Comparison of ENCODE assay signal across 1 cellular context in genomic region chr15:88620995-88621772, GRCh38.
A peak's percentile ranks its signal among the peaks of the same experiment; 100 is the strongest.
TF ChIP-seq lines count a peak whose summit lies in the region.

AEN (plus strand) TSS chr15:88621340; CDS start chr15:88626210, 4,870 bp downstream.

TF ChIP-seq in HepG2, 621 proteins besides CTCF, POLR2A, EP300 and RAD21 (continued from another document and continues in another):
- TF ChIP-seq HNRNPH1 (optimal IDR thresholded peaks at IDR 0.05; ENCODE audit: low read depth, low read length), result no peak
- TF ChIP-seq FOXO4 (CRISPR knock-in tag; conservative IDR thresholded peaks at IDR 0.05), result no peak
- TF ChIP-seq MZF1 (CRISPR knock-in tag; IDR thresholded peaks at IDR 0.05; ENCODE audit: borderline replicate concordance), result no peak
- TF ChIP-seq, protein P1, sequence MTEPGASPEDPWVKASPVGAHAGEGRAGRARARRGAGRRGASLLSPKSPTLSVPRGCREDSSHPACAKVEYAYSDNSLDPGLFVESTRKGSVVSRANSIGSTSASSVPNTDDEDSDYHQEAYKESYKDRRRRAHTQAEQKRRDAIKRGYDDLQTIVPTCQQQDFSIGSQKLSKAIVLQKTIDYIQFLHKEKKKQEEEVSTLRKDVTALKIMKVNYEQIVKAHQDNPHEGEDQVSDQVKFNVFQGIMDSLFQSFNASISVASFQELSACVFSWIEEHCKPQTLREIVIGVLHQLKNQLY (CRISPR knock-in tag; IDR thresholded peaks at IDR 0.05), result peak; percentile 43; the same call in 1 of the 2 replicates
- TF ChIP-seq SYNCRIP (IDR thresholded peaks at IDR 0.05; ENCODE audit: insufficient read depth, low read depth, low read length), result no peak
- no peak for TF ChIP-seq RARG (CRISPR knock-in tag; IDR thresholded peaks at IDR 0.05; ENCODE audit: low read depth)
- TF ChIP-seq ZNF296 (CRISPR knock-in tag; conservative IDR thresholded peaks at IDR 0.05), result 0 out of 2 replicates have a peak, but pooled peaks have one; percentile 73
- TF ChIP-seq ARID2 (CRISPR knock-in tag; IDR thresholded peaks at IDR 0.05; ENCODE audit: borderline replicate concordance), result no peak
- peak; percentile 51; the same call in 1 of the 2 replicates for TF ChIP-seq ARID5B (CRISPR knock-in tag; IDR thresholded peaks at IDR 0.05)
- TF ChIP-seq ZNF644 (CRISPR knock-in tag; IDR thresholded peaks at IDR 0.05; ENCODE audit: low read depth), result no peak
- no peak for TF ChIP-seq ZBTB49 (CRISPR knock-in tag; IDR thresholded peaks at IDR 0.05; ENCODE audit: borderline replicate concordance)
- TF ChIP-seq ZFP91 (CRISPR knock-in tag; IDR thresholded peaks at IDR 0.05; ENCODE audit: borderline replicate concordance), result peak; percentile 83
- TF ChIP-seq, protein P2, sequence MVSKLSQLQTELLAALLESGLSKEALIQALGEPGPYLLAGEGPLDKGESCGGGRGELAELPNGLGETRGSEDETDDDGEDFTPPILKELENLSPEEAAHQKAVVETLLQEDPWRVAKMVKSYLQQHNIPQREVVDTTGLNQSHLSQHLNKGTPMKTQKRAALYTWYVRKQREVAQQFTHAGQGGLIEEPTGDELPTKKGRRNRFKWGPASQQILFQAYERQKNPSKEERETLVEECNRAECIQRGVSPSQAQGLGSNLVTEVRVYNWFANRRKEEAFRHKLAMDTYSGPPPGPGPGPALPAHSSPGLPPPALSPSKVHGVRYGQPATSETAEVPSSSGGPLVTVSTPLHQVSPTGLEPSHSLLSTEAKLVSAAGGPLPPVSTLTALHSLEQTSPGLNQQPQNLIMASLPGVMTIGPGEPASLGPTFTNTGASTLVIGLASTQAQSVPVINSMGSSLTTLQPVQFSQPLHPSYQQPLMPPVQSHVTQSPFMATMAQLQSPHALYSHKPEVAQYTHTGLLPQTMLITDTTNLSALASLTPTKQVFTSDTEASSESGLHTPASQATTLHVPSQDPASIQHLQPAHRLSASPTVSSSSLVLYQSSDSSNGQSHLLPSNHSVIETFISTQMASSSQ (IDR thresholded peaks at IDR 0.05; ENCODE audit: low read depth), result no peak
- TF ChIP-seq, protein P2 (CRISPR knock-in tag; IDR thresholded peaks at IDR 0.05; ENCODE audit: borderline replicate concordance), result no peak; the same call in 1 of the 2 replicates
- TF ChIP-seq NCOA5 (CRISPR knock-in tag; IDR thresholded peaks at IDR 0.05), result no peak
- TF ChIP-seq MED1 (CRISPR knock-in tag; IDR thresholded peaks at IDR 0.05), result peak; percentile 78
- no peak for TF ChIP-seq ZNF354B (CRISPR knock-in tag; IDR thresholded peaks at IDR 0.05)
- no peak for TF ChIP-seq CREM (IDR thresholded peaks at IDR 0.05)
- no peak for TF ChIP-seq CREM (CRISPR knock-in tag; IDR thresholded peaks at IDR 0.05)
- TF ChIP-seq ZNF615 (CRISPR knock-in tag; IDR thresholded peaks at IDR 0.05; ENCODE audit: borderline replicate concordance), result no peak
- peak; percentile 53 for TF ChIP-seq HNRNPK (IDR thresholded peaks at IDR 0.05; ENCODE audit: low read depth, low read length, poor library complexity, severe bottlenecking)
- TF ChIP-seq ZNF264 (CRISPR knock-in tag; IDR thresholded peaks at IDR 0.05), result no peak
- no peak for TF ChIP-seq ELF4 (CRISPR knock-in tag; IDR thresholded peaks at IDR 0.05; ENCODE audit: borderline replicate concordance)
- no peak for TF ChIP-seq MAFF (IDR thresholded peaks at IDR 0.05; ENCODE audit: low read depth, low read length)
- TF ChIP-seq TBX2 (CRISPR knock-in tag; IDR thresholded peaks at IDR 0.05; ENCODE audit: borderline replicate concordance), result peak; percentile 73
- TF ChIP-seq, protein P3, sequence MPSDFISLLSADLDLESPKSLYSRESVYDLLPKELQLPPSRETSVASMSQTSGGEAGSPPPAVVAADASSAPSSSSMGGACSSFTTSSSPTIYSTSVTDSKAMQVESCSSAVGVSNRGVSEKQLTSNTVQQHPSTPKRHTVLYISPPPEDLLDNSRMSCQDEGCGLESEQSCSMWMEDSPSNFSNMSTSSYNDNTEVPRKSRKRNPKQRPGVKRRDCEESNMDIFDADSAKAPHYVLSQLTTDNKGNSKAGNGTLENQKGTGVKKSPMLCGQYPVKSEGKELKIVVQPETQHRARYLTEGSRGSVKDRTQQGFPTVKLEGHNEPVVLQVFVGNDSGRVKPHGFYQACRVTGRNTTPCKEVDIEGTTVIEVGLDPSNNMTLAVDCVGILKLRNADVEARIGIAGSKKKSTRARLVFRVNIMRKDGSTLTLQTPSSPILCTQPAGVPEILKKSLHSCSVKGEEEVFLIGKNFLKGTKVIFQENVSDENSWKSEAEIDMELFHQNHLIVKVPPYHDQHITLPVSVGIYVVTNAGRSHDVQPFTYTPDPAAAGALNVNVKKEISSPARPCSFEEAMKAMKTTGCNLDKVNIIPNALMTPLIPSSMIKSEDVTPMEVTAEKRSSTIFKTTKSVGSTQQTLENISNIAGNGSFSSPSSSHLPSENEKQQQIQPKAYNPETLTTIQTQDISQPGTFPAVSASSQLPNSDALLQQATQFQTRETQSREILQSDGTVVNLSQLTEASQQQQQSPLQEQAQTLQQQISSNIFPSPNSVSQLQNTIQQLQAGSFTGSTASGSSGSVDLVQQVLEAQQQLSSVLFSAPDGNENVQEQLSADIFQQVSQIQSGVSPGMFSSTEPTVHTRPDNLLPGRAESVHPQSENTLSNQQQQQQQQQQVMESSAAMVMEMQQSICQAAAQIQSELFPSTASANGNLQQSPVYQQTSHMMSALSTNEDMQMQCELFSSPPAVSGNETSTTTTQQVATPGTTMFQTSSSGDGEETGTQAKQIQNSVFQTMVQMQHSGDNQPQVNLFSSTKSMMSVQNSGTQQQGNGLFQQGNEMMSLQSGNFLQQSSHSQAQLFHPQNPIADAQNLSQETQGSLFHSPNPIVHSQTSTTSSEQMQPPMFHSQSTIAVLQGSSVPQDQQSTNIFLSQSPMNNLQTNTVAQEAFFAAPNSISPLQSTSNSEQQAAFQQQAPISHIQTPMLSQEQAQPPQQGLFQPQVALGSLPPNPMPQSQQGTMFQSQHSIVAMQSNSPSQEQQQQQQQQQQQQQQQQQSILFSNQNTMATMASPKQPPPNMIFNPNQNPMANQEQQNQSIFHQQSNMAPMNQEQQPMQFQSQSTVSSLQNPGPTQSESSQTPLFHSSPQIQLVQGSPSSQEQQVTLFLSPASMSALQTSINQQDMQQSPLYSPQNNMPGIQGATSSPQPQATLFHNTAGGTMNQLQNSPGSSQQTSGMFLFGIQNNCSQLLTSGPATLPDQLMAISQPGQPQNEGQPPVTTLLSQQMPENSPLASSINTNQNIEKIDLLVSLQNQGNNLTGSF (CRISPR knock-in tag; IDR thresholded peaks at IDR 0.05), result no peak
- TF ChIP-seq HNF4A (CRISPR knock-in tag; IDR thresholded peaks at IDR 0.05), result no peak
- TF ChIP-seq, protein P4, sequence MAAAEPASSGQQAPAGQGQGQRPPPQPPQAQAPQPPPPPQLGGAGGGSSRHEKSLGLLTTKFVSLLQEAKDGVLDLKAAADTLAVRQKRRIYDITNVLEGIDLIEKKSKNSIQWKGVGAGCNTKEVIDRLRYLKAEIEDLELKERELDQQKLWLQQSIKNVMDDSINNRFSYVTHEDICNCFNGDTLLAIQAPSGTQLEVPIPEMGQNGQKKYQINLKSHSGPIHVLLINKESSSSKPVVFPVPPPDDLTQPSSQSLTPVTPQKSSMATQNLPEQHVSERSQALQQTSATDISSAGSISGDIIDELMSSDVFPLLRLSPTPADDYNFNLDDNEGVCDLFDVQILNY (CRISPR knock-in tag; conservative IDR thresholded peaks at IDR 0.05), result peak; percentile 87
- peak; percentile 66 for TF ChIP-seq POLR2AphosphoS5 (IDR thresholded peaks at IDR 0.05; ENCODE audit: low read depth, low read length)
- TF ChIP-seq ZNF530 (CRISPR knock-in tag; IDR thresholded peaks at IDR 0.05; ENCODE audit: low read depth), result no peak
- no peak for TF ChIP-seq ATF1 (CRISPR knock-in tag; IDR thresholded peaks at IDR 0.05)
- TF ChIP-seq ZNF331 (CRISPR knock-in tag; IDR thresholded peaks at IDR 0.05), result no peak
